Comparison of ENCODE assay signal across 8 cellular contexts in genomic region chr3:130310109-130310508, GRCh38. TPM values are rescaled to one million over a fixed set of nuclear protein-coding genes. Genes with fewer than 3 reads are reported as not detected.
"Had no signal": no experiment of that assay in that cellular context is flagged by ENCODE, and none has a peak within 500 bp of the region (broad histone marks: within the 10 kb centered on the region; RNA-seq: fewer than 3 reads in every experiment).

No MANE protein-coding gene starts in this region.

- DNase-seq: GOT3, H7, Karpas-422 had no signal

- H3K4me3 ChIP-seq: HAP-1 had no signal

- H3K9ac ChIP-seq: KMS-11 had no signal

- H3K4me1 ChIP-seq: HAP-1 had no signal

- FAIRE-seq: HTR-8/SVneo had no signal

- H3K9me3 ChIP-seq: HAP-1 had no signal

- H3K36me3 ChIP-seq: HAP-1 had no signal

- H3K4me2 ChIP-seq: KMS-11 had no signal

- H3K27ac ChIP-seq: KMS-11 had no signal

RNA-seq across cellular contexts. Expression of gene COL6A5, which starts 35.4 kb away (rescaled TPM):
- total RNA-seq: H4, H7, HT-29 had no signal
